29 cellular contexts compared by ENCODE assay signal in genomic region chr3:185382154-185382553, GRCh38.
"Had no signal": no experiment of that assay in that cellular context is flagged by ENCODE, and none has a peak within 500 bp of the region (broad histone marks: within the 10 kb centered on the region; RNA-seq: fewer than 3 reads in every experiment).

No MANE protein-coding gene starts in this region.

- H3K4me1 Mint-ChIP-seq: activated CD4-positive, alpha-beta T cell treated with anti-CD3 and anti-CD28 coated beads for 36 hours; activated CD4-positive, alpha-beta T cell treated with anti-CD3 and anti-CD28 coated beads, Interleukin-2, amount 10 ng/mL, durations not matched to agents 24 days and 14 days; activated CD8-positive, alpha-beta memory T cell treated with anti-CD3 and anti-CD28 coated beads, Interleukin-2, amount 10 ng/mL, durations not matched to agents 7 days and 5 days; activated naive CD4-positive, alpha-beta T cell treated with anti-CD3 and anti-CD28 coated beads, Interleukin-2, amount 10 ng/mL, durations not matched to agents 7 days and 5 days; activated naive CD8-positive, alpha-beta T cell treated with anti-CD3 and anti-CD28 coated beads, Interleukin-2, amount 10 ng/mL, durations not matched to agents 7 days and 5 days; brain; central memory CD8-positive, alpha-beta T cell; endodermal cell had no signal

- DNase-seq: activated CD4-positive, alpha-beta memory T cell treated with anti-CD3 and anti-CD28 coated beads for 36 hours; activated CD4-positive, alpha-beta T cell treated with anti-CD3 and anti-CD28 coated beads for 36 hours; activated CD4-positive, alpha-beta T cell treated with anti-CD3 and anti-CD28 coated beads, Interleukin-2, amount 10 ng/mL, durations not matched to agents 24 days and 14 days; activated CD4-positive, CD25-positive, alpha-beta regulatory T cell; activated CD4-positive, CD25-positive, alpha-beta regulatory T cell treated with anti-CD3 and anti-CD28 coated beads, Interleukin-2, amount 50 U/mL, for 72 hours; activated CD8-positive, alpha-beta memory T cell treated with anti-CD3 and anti-CD28 coated beads, Interleukin-2, amount 10 ng/mL, durations not matched to agents 7 days and 5 days; activated CD8-positive, alpha-beta memory T cell treated with anti-CD3 and anti-CD28 coated beads, Interleukin-2, amount 50 U/mL, for 4 hours; activated CD8-positive, alpha-beta T cell treated with anti-CD3 and anti-CD28 coated beads, Interleukin-2, amount 10 ng/mL, durations not matched to agents 7 days and 5 days; activated gamma-delta T cell; activated naive CD4-positive, alpha-beta T cell; activated naive CD4-positive, alpha-beta T cell treated with anti-CD3 and anti-CD28 coated beads, Interleukin-2, amount 10 ng/mL, durations not matched to agents 7 days and 5 days; activated naive CD8-positive, alpha-beta T cell treated with anti-CD3 and anti-CD28 coated beads, Interleukin-2, amount 10 ng/mL, durations not matched to agents 7 days and 5 days; activated T-cell treated with anti-CD3 and anti-CD28 coated beads, Interleukin-2, amount 50 U/mL, for 1 hour; activated T-cell treated with anti-CD3 and anti-CD28 coated beads, Interleukin-2, amount 50 U/mL, for 48 hours; dorsolateral prefrontal cortex; effector memory CD4-positive, alpha-beta T cell; endodermal cell; foreskin fibroblast; head of caudate nucleus; T-helper 2 cell had no signal

- H3K4me3 ChIP-seq: ascending aorta, breast epithelium, cardiac muscle cell, coronary artery, dorsolateral prefrontal cortex had no signal

- H3K27ac ChIP-seq: ascending aorta, breast epithelium, cardiac muscle cell, coronary artery, dorsolateral prefrontal cortex had no signal

- H3K9me3 ChIP-seq: ascending aorta, breast epithelium had no signal

- H3K4me3 Mint-ChIP-seq: activated CD4-positive, alpha-beta memory T cell treated with anti-CD3 and anti-CD28 coated beads for 36 hours; activated CD4-positive, alpha-beta T cell treated with anti-CD3 and anti-CD28 coated beads for 36 hours; activated CD4-positive, alpha-beta T cell treated with anti-CD3 and anti-CD28 coated beads, Interleukin-2, amount 10 ng/mL, durations not matched to agents 24 days and 14 days; activated CD8-positive, alpha-beta memory T cell treated with anti-CD3 and anti-CD28 coated beads, Interleukin-2, amount 10 ng/mL, durations not matched to agents 7 days and 5 days; activated CD8-positive, alpha-beta T cell treated with anti-CD3 and anti-CD28 coated beads, Interleukin-2, amount 10 ng/mL, durations not matched to agents 7 days and 5 days; activated naive CD4-positive, alpha-beta T cell treated with anti-CD3 and anti-CD28 coated beads, Interleukin-2, amount 10 ng/mL, durations not matched to agents 7 days and 5 days; activated naive CD8-positive, alpha-beta T cell treated with anti-CD3 and anti-CD28 coated beads, Interleukin-2, amount 10 ng/mL, durations not matched to agents 7 days and 5 days; brain; central memory CD8-positive, alpha-beta T cell; dendritic cell treated with granulocyte-macrophage colony-stimulating factor and Interleukin-4, amounts not matched to agents 40 ng/mL and 50 ng/mL, for 4 days; endodermal cell had no signal

- H3K9me3 Mint-ChIP-seq: central memory CD8-positive, alpha-beta T cell; dendritic cell treated with granulocyte-macrophage colony-stimulating factor and Interleukin-4, amounts not matched to agents 40 ng/mL and 50 ng/mL, for 4 days had no signal

- H3K27ac Mint-ChIP-seq: activated CD4-positive, alpha-beta memory T cell treated with anti-CD3 and anti-CD28 coated beads for 36 hours; activated CD4-positive, alpha-beta T cell treated with anti-CD3 and anti-CD28 coated beads for 36 hours; activated CD4-positive, alpha-beta T cell treated with anti-CD3 and anti-CD28 coated beads, Interleukin-2, amount 10 ng/mL, durations not matched to agents 24 days and 14 days; activated CD8-positive, alpha-beta memory T cell treated with anti-CD3 and anti-CD28 coated beads, Interleukin-2, amount 10 ng/mL, durations not matched to agents 7 days and 5 days; activated CD8-positive, alpha-beta T cell treated with anti-CD3 and anti-CD28 coated beads, Interleukin-2, amount 10 ng/mL, durations not matched to agents 7 days and 5 days; activated naive CD4-positive, alpha-beta T cell treated with anti-CD3 and anti-CD28 coated beads, Interleukin-2, amount 10 ng/mL, durations not matched to agents 7 days and 5 days; activated naive CD4-positive, alpha-beta T cell treated with anti-CD3 and anti-CD28 coated beads, Interleukin-2, amount 50 U/mL, for 72 hours; activated naive CD8-positive, alpha-beta T cell treated with anti-CD3 and anti-CD28 coated beads, Interleukin-2, amount 10 ng/mL, durations not matched to agents 7 days and 5 days; brain; dendritic cell treated with granulocyte-macrophage colony-stimulating factor and Interleukin-4, amounts not matched to agents 40 ng/mL and 50 ng/mL, for 4 days; endodermal cell had no signal

- H3K27me3 Mint-ChIP-seq: brain had no signal

- H3K36me3 Mint-ChIP-seq: activated CD4-positive, alpha-beta memory T cell treated with anti-CD3 and anti-CD28 coated beads for 36 hours; activated naive CD4-positive, alpha-beta T cell treated with anti-CD3 and anti-CD28 coated beads, Interleukin-2, amount 10 ng/mL, durations not matched to agents 7 days and 5 days; activated naive CD4-positive, alpha-beta T cell treated with anti-CD3 and anti-CD28 coated beads, Interleukin-2, amount 50 U/mL, for 72 hours; activated naive CD8-positive, alpha-beta T cell treated with anti-CD3 and anti-CD28 coated beads, Interleukin-2, amount 10 ng/mL, durations not matched to agents 7 days and 5 days had no signal

- H3K4me1 ChIP-seq: ascending aorta, breast epithelium had no signal

- ATAC-seq: activated CD4-positive, alpha-beta T cell treated with anti-CD3 and anti-CD28 coated beads for 36 hours; activated CD8-positive, alpha-beta memory T cell treated with anti-CD3 and anti-CD28 coated beads, Interleukin-2, amount 10 ng/mL, durations not matched to agents 7 days and 5 days; activated CD8-positive, alpha-beta T cell treated with anti-CD3 and anti-CD28 coated beads, Interleukin-2, amount 10 ng/mL, durations not matched to agents 7 days and 5 days; activated naive CD4-positive, alpha-beta T cell treated with anti-CD3 and anti-CD28 coated beads, Interleukin-2, amount 50 U/mL, for 72 hours; esophagus mucosa had no signal

- H3K27me3 ChIP-seq: ascending aorta, breast epithelium, cardiac muscle cell, dorsolateral prefrontal cortex had no signal

- H3K36me3 ChIP-seq: ascending aorta, breast epithelium, cardiac muscle cell had no signal
